ENCODE assay signal across 8 cellular contexts in the genomic region with DNA sequence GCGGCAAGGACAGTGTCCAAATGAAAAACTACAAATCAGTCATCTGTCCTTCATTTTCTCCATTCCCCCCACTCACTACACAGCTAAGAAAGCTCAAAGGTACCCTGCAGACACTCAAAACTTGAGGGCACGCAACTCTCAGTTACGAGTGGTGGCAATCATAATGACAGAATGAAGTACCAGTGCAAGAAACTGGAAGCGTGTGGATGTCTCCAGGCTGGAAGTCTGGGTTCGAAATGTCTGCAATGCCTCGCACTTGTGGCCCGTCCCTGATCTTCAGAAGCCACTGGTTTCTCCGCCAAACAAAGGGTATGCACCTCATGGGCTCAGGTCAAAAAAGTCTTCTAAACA. TPM values are rescaled to one million over a fixed set of nuclear protein-coding genes. Genes with fewer than 3 reads are reported as not detected.
DNase-seq lines count a peak whose midpoint lies in the region; TF ChIP-seq lines count a peak whose summit lies in the region.

No MANE protein-coding gene starts in this region.

- H3K27me3 Mint-ChIP-seq in IgD-negative memory B cell (no peaks in the 10 kb centered on the region), nephron progenitor cell (ENCODE audit: low read depth, poor library complexity) (no peaks in the 10 kb centered on the region)
- no peaks in the 10 kb centered on the region for H3K27me3 Mint-ChIP-seq in dendritic cell treated with granulocyte-macrophage colony-stimulating factor and Interleukin-4, amounts not matched to agents 40 ng/mL and 50 ng/mL, for 4 days

- H3K4me1 Mint-ChIP-seq in IgD-negative memory B cell (peaks cover 9 to 13% (median 10%) of the 10 kb centered on the region in 3 donors), nephron progenitor cell (peaks cover 15% of the 10 kb centered on the region)
- H3K4me1 Mint-ChIP-seq in dendritic cell treated with granulocyte-macrophage colony-stimulating factor and Interleukin-4, amounts not matched to agents 40 ng/mL and 50 ng/mL, for 4 days (ENCODE audit: low read depth) = peaks cover 9% of the 10 kb centered on the region

- intact Hi-C loops in dendritic cell treated with granulocyte-macrophage colony-stimulating factor and Interleukin-4, amounts not matched to agents 40 ng/mL and 50 ng/mL, for 4 days (cut with micrococcal nuclease) = loop anchor here (1.0 kb wide), 4 partner anchors 21 to 94 kb away; partner anchors contain the start of genes CCNB1, CDK7 and SLC30A5

- in situ Hi-C loops in GM13976 (cut with MboI; ENCODE audit: low sequenced_read_pairs, unreplicated experiment) = no loop called here

- H3K9me3 Mint-ChIP-seq in IgD-negative memory B cell (no peaks in the 10 kb centered on the region), nephron progenitor cell (no peaks in the 10 kb centered on the region)
- no peaks in the 10 kb centered on the region for H3K9me3 Mint-ChIP-seq in dendritic cell treated with granulocyte-macrophage colony-stimulating factor and Interleukin-4, amounts not matched to agents 40 ng/mL and 50 ng/mL, for 4 days

- H3K4me3 Mint-ChIP-seq in IgD-negative memory B cell (peak overlapping the region; percentile 91 to 96 (median 93)), nephron progenitor cell (peak overlapping the region; percentile 98)
- peak overlapping the region; percentile 91 for H3K4me3 Mint-ChIP-seq in dendritic cell treated with granulocyte-macrophage colony-stimulating factor and Interleukin-4, amounts not matched to agents 40 ng/mL and 50 ng/mL, for 4 days

- TF ChIP-seq CTCF in C4-2B (conservative IDR thresholded peaks at IDR 0.05) = no peak
- TF ChIP-seq CTCF in nephron progenitor cell (IDR thresholded peaks at IDR 0.05) = no peak
- no peak for TF ChIP-seq CTCF in GM13976 (IDR thresholded peaks at IDR 0.05; ENCODE audit: borderline replicate concordance, control extremely low read depth, extremely low read depth, insufficient read depth, missing control alignments)

- H3K27ac Mint-ChIP-seq in IgD-negative memory B cell = peak overlapping the region; percentile 80 to 93 (median 90)
- H3K27ac Mint-ChIP-seq in dendritic cell treated with granulocyte-macrophage colony-stimulating factor and Interleukin-4, amounts not matched to agents 40 ng/mL and 50 ng/mL, for 4 days = peak overlapping the region; percentile 92
- peak overlapping the region; percentile 100 for H3K27ac Mint-ChIP-seq in nephron progenitor cell

- DNase-seq in nephron progenitor cell (no peak), GM13976 (ENCODE audit: low spot score) (no peak), germinal center (ENCODE audit: low spot score) (no peak), NCI-H2107 treated with DMSO at 0.1 percent for 48 hours (lab: John Stamatoyannopoulos, UW; ENCODE audit: unreplicated experiment) (no peak), SW 1271 (lab: John Stamatoyannopoulos, UW) (no peak)

- H3K36me3 Mint-ChIP-seq in IgD-negative memory B cell (peaks cover 2% of the 10 kb centered on the region), nephron progenitor cell (ENCODE audit: low read depth) (peaks cover 5% of the 10 kb centered on the region)
- peaks cover 6% of the 10 kb centered on the region for H3K36me3 Mint-ChIP-seq in dendritic cell treated with granulocyte-macrophage colony-stimulating factor and Interleukin-4, amounts not matched to agents 40 ng/mL and 50 ng/mL, for 4 days (ENCODE audit: low read depth)

- peak overlapping the region; percentile 82 for H3K27ac ChIP-seq in C4-2B

RNA-seq across cellular contexts. Expression of gene CENPH, which starts 0.6 kb away (rescaled TPM):
- 18.0 TPM for polyA plus RNA-seq in IgD-negative memory B cell

RNA-seq across cellular contexts. Expression of gene CCNB1, which starts 21.8 kb away (rescaled TPM):
- polyA plus RNA-seq in IgD-negative memory B cell = 7.7 TPM

RNA-seq across cellular contexts. Expression of gene CDK7, which starts 45.9 kb away (rescaled TPM):
- polyA plus RNA-seq in IgD-negative memory B cell = 23.9 TPM
